8 cellular contexts compared by ENCODE assay signal in genomic region chr13:44274838-44275237, GRCh38.
DNase-seq lines count a peak whose midpoint lies in the region; ATAC-seq and TF ChIP-seq lines count a peak whose summit lies in the region.

No MANE protein-coding gene starts in this region.

- H3K27me3 Mint-ChIP-seq in GM23338 (ENCODE audit: insufficient read depth, low read depth, poor library complexity): peaks cover 4% of the 10 kb centered on the region

- H2AFZ ChIP-seq in GM23338 (peak overlapping the region; percentile 72), smooth muscle cell (ENCODE audit: low read depth) (peak overlapping the region; percentile 42)

- no peaks in the 10 kb centered on the region for H3K36me3 Mint-ChIP-seq in GM23338 (ENCODE audit: low read depth)

- H3K27ac ChIP-seq in GM23338 (ENCODE audit: low read depth) (no peak overlapping the region), smooth muscle cell (ENCODE audit: low read depth) (peak overlapping the region; percentile 31)

- H3F3A ChIP-seq in GM23338 (replicated peaks; ENCODE audit: low read depth) (no peaks in the 10 kb centered on the region), smooth muscle cell (ENCODE audit: low read depth) (peaks cover 5% of the 10 kb centered on the region)

- no peaks in the 10 kb centered on the region for H3K36me3 ChIP-seq in GM23338 (ENCODE audit: insufficient read depth)
- H3K36me3 ChIP-seq in smooth muscle cell (ENCODE audit: low read depth): no peaks in the 10 kb centered on the region

- peaks cover 17% of the 10 kb centered on the region; the same call in 1 of the 2 replicates for H3K9me2 ChIP-seq in GM23338 (ENCODE audit: insufficient read depth)

- 29% methylated on average over 2 of the region's 2 CpGs for WGBS in smooth muscle cell (ENCODE audit: low lambda C conversion rate)

- H4K20me1 ChIP-seq in GM23338 (replicated peaks; ENCODE audit: insufficient read depth) (no peaks in the 10 kb centered on the region), smooth muscle cell (ENCODE audit: low read depth) (no peaks in the 10 kb centered on the region)

- H3K27ac Mint-ChIP-seq in GM23338: no peak overlapping the region

- H3K27me3 ChIP-seq in GM23338 (ENCODE audit: insufficient read depth) (no peaks in the 10 kb centered on the region), smooth muscle cell (ENCODE audit: low read depth) (no peaks in the 10 kb centered on the region)

- H3K9me3 Mint-ChIP-seq in GM23338: no peaks in the 10 kb centered on the region

- H3K4me1 Mint-ChIP-seq in GM23338: peaks cover 11% of the 10 kb centered on the region; the same call in 2 of the 3 replicates

- no peak overlapping the region for H3K4me3 Mint-ChIP-seq in GM23338

- no peaks in the 10 kb centered on the region; the same call in 1 of the 2 replicates for H3K4me1 ChIP-seq in GM23338 (ENCODE audit: insufficient read depth)
- peaks cover 10% of the 10 kb centered on the region for H3K4me1 ChIP-seq in smooth muscle cell (ENCODE audit: low read depth)

- H3K4me3 ChIP-seq in GM23338 (no peak overlapping the region), WI38 (ENCODE audit: low read depth, low read length) (peak overlapping the region; percentile 49; the same call in 1 of the 2 replicates), fibroblast of the aortic adventitia (ENCODE audit: low read depth, low read length) (no peak overlapping the region), smooth muscle cell (no peak overlapping the region)

- H3K79me2 ChIP-seq in GM23338 (replicated peaks; ENCODE audit: insufficient read depth): no peaks in the 10 kb centered on the region
- H3K79me2 ChIP-seq in smooth muscle cell (ENCODE audit: low read depth): no peaks in the 10 kb centered on the region

- H3K9ac ChIP-seq in smooth muscle cell (ENCODE audit: low read depth): no peak overlapping the region

- H3K4me2 ChIP-seq in GM23338 (no peak overlapping the region), smooth muscle cell (peak overlapping the region; percentile 54)

- no peak for TF ChIP-seq CTCF in GM23338 (conservative IDR thresholded peaks at IDR 0.05; ENCODE audit: low read depth in 2 of 2)
- TF ChIP-seq CTCF in WI38 (IDR thresholded peaks at IDR 0.05; ENCODE audit: low read depth, low read length): no peak
- TF ChIP-seq CTCF in fibroblast of the aortic adventitia (IDR thresholded peaks at IDR 0.05; ENCODE audit: insufficient read depth, low read length): no peak
- no peak for TF ChIP-seq CTCF in smooth muscle cell (IDR thresholded peaks at IDR 0.05; ENCODE audit: borderline replicate concordance, insufficient read depth, poor library complexity, severe bottlenecking)

- no peak for DNase-seq in GM23338 (ENCODE audit: low spot score)
- peak; percentile 32 for DNase-seq in fibroblast of the aortic adventitia (ENCODE audit: low read depth)
- DNase-seq in smooth muscle cell (lab: John Stamatoyannopoulos, UW; ENCODE audit: unreplicated experiment): no peak
- no peak for DNase-seq in NCI-H510A treated with DMSO at 0.1 percent for 48 hours (lab: John Stamatoyannopoulos, UW)
- no peak for DNase-seq in SKM-1 (lab: John Stamatoyannopoulos, UW; ENCODE audit: unreplicated experiment)

- no peaks in the 10 kb centered on the region for H3K9me3 ChIP-seq in smooth muscle cell (replicated peaks; ENCODE audit: low read depth)

- ATAC-seq in GM23338: no peak
- no peak for ATAC-seq in GM21619 (IDR thresholded peaks at IDR 0.05; ENCODE audit: unreplicated experiment)
- no peak for ATAC-seq in HG03196 (IDR thresholded peaks at IDR 0.05; ENCODE audit: unreplicated experiment)

TF ChIP-seq in GM23338, 12 proteins besides CTCF, POLR2A, EP300 and RAD21 (continues in another document):
- no peak for TF ChIP-seq NANOG (IDR thresholded peaks at IDR 0.05; ENCODE audit: borderline replicate concordance)
- TF ChIP-seq REST (IDR thresholded peaks at IDR 0.05; ENCODE audit: unreplicated experiment): no peak
- TF ChIP-seq ETS1 (IDR thresholded peaks at IDR 0.05): no peak
- no peak for TF ChIP-seq POLR2AphosphoS5 (IDR thresholded peaks at IDR 0.05; ENCODE audit: low read depth)
- TF ChIP-seq STAT1 (IDR thresholded peaks at IDR 0.05; ENCODE audit: unreplicated experiment): no peak
- no peak for TF ChIP-seq JUNB (IDR thresholded peaks at IDR 0.05; ENCODE audit: unreplicated experiment)
- no peak for TF ChIP-seq ZNF331 (CRISPR knock-in tag; IDR thresholded peaks at IDR 0.05; ENCODE audit: low read depth)
- no peak for TF ChIP-seq EZH2phosphoT487 (IDR thresholded peaks at IDR 0.05; ENCODE audit: unreplicated experiment)
- TF ChIP-seq ZNF114 (CRISPR knock-in tag; IDR thresholded peaks at IDR 0.05): no peak
- TF ChIP-seq CREB1 (CRISPR knock-in tag; IDR thresholded peaks at IDR 0.05; ENCODE audit: low read depth): no peak
